Comparison of ENCODE assay signal across 17 cellular contexts in the genomic region with DNA sequence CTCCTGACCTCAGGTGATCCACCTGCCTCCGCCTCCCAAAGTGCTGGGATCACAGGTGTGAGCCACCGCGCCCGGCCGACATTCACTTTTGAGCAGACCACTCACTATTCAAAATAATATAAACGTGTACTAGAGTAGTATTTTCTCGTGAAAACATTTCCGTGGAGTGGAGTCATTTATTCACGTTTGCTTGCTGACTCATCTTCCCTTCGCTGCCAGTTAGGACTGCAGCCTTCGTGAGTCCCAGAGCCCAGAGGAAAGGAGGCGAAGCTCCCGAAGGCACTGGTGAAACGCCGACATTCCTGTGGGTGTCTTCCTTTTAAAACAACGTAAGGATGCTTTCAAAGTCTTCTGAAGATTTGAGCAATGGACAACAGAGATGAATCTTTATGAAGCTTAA. TPM values are rescaled to one million over a fixed set of nuclear protein-coding genes. Genes with fewer than 3 reads are reported as not detected.
DNase-seq lines count a peak whose midpoint lies in the region; ATAC-seq and TF ChIP-seq lines count a peak whose summit lies in the region.
"Had no signal": no experiment of that assay in that cellular context is flagged by ENCODE, and none has a peak within 500 bp of the region (broad histone marks: within the 10 kb centered on the region; RNA-seq: fewer than 3 reads in every experiment).

No MANE protein-coding gene starts in this region.

- no peaks in the 10 kb centered on the region for H3K4me1 ChIP-seq in SK-N-SH (ENCODE audit: control insufficient read depth in 1 of 2, insufficient read depth in 2 of 2, low read depth in 1 of 2, low read length in 1 of 2)
- no peaks in the 10 kb centered on the region for H3K4me1 ChIP-seq in smooth muscle cell (ENCODE audit: low read depth)

- peaks cover 12% of the 10 kb centered on the region for H3K9me3 Mint-ChIP-seq in WTC11

- H3K9ac ChIP-seq in SK-N-SH (no peak overlapping the region), smooth muscle cell (ENCODE audit: low read depth) (no peak overlapping the region)

- no peaks in the 10 kb centered on the region for H3K9me2 ChIP-seq in SK-N-SH

- H3K4me3 Mint-ChIP-seq in WTC11 = no peak overlapping the region
- H3K4me3 Mint-ChIP-seq: endodermal cell had no signal

- no peak overlapping the region for H3K27ac Mint-ChIP-seq in WTC11
- H3K27ac Mint-ChIP-seq: endodermal cell had no signal

- no peak for TF ChIP-seq RAD21 in SK-N-SH (IDR thresholded peaks at IDR 0.05; ENCODE audit: low read length)

- CTCF ChIA-PET in SK-N-SH (lab: Yijun Ruan, JAX) (interaction anchor here (0.8 kb wide), 1 partner anchor 67 kb away, joined by 4 read pairs; no protein-coding TSS in a partner anchor), WTC11 (lab: Charles Lee) (interaction anchor here (1.3 kb wide), 1 partner anchor 52 kb away, joined by 3 read pairs; no protein-coding TSS in a partner anchor)

- H3K79me2 ChIP-seq in SK-N-SH (ENCODE audit: insufficient read depth) = no peaks in the 10 kb centered on the region
- H3K79me2 ChIP-seq in smooth muscle cell (ENCODE audit: low read depth) = no peaks in the 10 kb centered on the region

- H3K9me3 ChIP-seq in SK-N-SH (peaks cover 2% of the 10 kb centered on the region; the same call in 1 of the 2 replicates), smooth muscle cell (replicated peaks; ENCODE audit: low read depth) (no peaks in the 10 kb centered on the region)

- no peak for TF ChIP-seq CTCF in SK-N-SH (IDR thresholded peaks at IDR 0.05)
- no peak for TF ChIP-seq CTCF in WTC11 (IDR thresholded peaks at IDR 0.05)
- TF ChIP-seq CTCF in smooth muscle cell (IDR thresholded peaks at IDR 0.05; ENCODE audit: borderline replicate concordance, insufficient read depth, poor library complexity, severe bottlenecking) = no peak

- peaks cover 3% of the 10 kb centered on the region for H3K36me3 Mint-ChIP-seq in WTC11

- H3K4me2 ChIP-seq in SK-N-SH (no peak overlapping the region), smooth muscle cell (peak overlapping the region; percentile 8)

- WGBS in SK-N-SH (ENCODE audit: low lambda C conversion rate) = 63% methylated on average over 16 of the region's 16 CpGs
- 63% methylated on average over 16 of the region's 16 CpGs for WGBS in smooth muscle cell (ENCODE audit: low lambda C conversion rate)

- 0 out of 4 replicates have a peak overlapping the region, but pooled peaks of 1 of the 2 experiments have one; percentile 16 for H3K27ac ChIP-seq in SK-N-SH (ENCODE audit: low read depth in 2 of 2, low read length in 1 of 2)
- H3K27ac ChIP-seq in smooth muscle cell (ENCODE audit: low read depth) = peak overlapping the region; percentile 65
- no peak overlapping the region for H3K27ac ChIP-seq in substantia nigra (ENCODE audit: low read depth, low read length, poor library complexity, severe bottlenecking)
- H3K27ac ChIP-seq: 22Rv1, cardiac muscle cell had no signal

- no peaks in the 10 kb centered on the region for H4K20me1 ChIP-seq in SK-N-SH (ENCODE audit: insufficient read depth)
- no peaks in the 10 kb centered on the region for H4K20me1 ChIP-seq in smooth muscle cell (ENCODE audit: low read depth)

- no peak overlapping the region for H2AFZ ChIP-seq in SK-N-SH (ENCODE audit: low read depth)
- no peak overlapping the region for H2AFZ ChIP-seq in smooth muscle cell (ENCODE audit: low read depth)

- ATAC-seq in SK-N-SH treated with all-trans-retinoic acid at 6 μM for 48 hours = peak; percentile 53
- ATAC-seq in WTC11 = no peak
- ATAC-seq in HG03460 (IDR thresholded peaks at IDR 0.05; ENCODE audit: unreplicated experiment) = no peak
- ATAC-seq: Panc1 had no signal

- TF ChIP-seq EP300 in SK-N-SH (IDR thresholded peaks at IDR 0.05; ENCODE audit: borderline replicate concordance in 1 of 2, low read depth in 1 of 2, low read length in 1 of 2) = no peak

- no peaks in the 10 kb centered on the region for H3K27me3 ChIP-seq in SK-N-SH (ENCODE audit: insufficient read depth)
- no peaks in the 10 kb centered on the region for H3K27me3 ChIP-seq in smooth muscle cell (ENCODE audit: low read depth)
- H3K27me3 ChIP-seq: cardiac muscle cell had no signal

- H3K4me3 ChIP-seq in SK-N-SH (ENCODE audit: low read depth in 2 of 2, low read length in 1 of 2) = no peak overlapping the region
- H3K4me3 ChIP-seq in smooth muscle cell = no peak overlapping the region
- H3K4me3 ChIP-seq: cardiac muscle cell had no signal

- no peaks in the 10 kb centered on the region for H3K4me1 Mint-ChIP-seq in WTC11
- H3K4me1 Mint-ChIP-seq: endodermal cell had no signal

- H3K36me3 ChIP-seq in SK-N-SH (replicated peaks in 1 of 2; ENCODE audit: control insufficient read depth in 1 of 2, insufficient read depth in 2 of 2, low read length in 1 of 2) (peaks cover 0 to 9% of the 10 kb centered on the region in 2 experiments), smooth muscle cell (ENCODE audit: low read depth) (no peaks in the 10 kb centered on the region)
- H3K36me3 ChIP-seq: cardiac muscle cell had no signal

- POLR2A ChIA-PET in SK-N-SH (lab: Yijun Ruan, JAX) (no interaction called here), WTC11 (lab: Charles Lee) (no interaction called here)

- no peak for DNase-seq in SK-N-SH
- DNase-seq in WTC11 (ENCODE audit: low spot score) = peak; percentile 3
- peak; percentile 67 for DNase-seq in glomerular visceral epithelial cell (ENCODE audit: extremely low spot score)
- no peak for DNase-seq in smooth muscle cell (lab: John Stamatoyannopoulos, UW; ENCODE audit: unreplicated experiment)
- no peak for DNase-seq in NCI-H748 (lab: John Stamatoyannopoulos, UW; ENCODE audit: unreplicated experiment)
- DNase-seq in substantia nigra (lab: John Stamatoyannopoulos, UW) = no peak
- DNase-seq: activated CD4-positive, CD25-positive, alpha-beta regulatory T cell; activated naive CD4-positive, alpha-beta T cell treated with Interleukin-2 at 50 U/mL for 16 hours; endodermal cell; NCI-H2029 treated with DMSO at 0.1 percent for 48 hours; NCI-H524 treated with DMSO at 0.1 percent for 48 hours; stimulated activated CD4-positive, alpha-beta T cell treated with anti-CD3 and anti-CD28 coated beads, Interleukin-15, amount 100 ng/mL, for 24 hours had no signal

- no peaks in the 10 kb centered on the region for H3F3A ChIP-seq in SK-N-SH (replicated peaks; ENCODE audit: insufficient read depth)
- no peaks in the 10 kb centered on the region for H3F3A ChIP-seq in smooth muscle cell (ENCODE audit: low read depth)

- H3K27me3 Mint-ChIP-seq in WTC11 (ENCODE audit: low read depth) = peaks cover 44% of the 10 kb centered on the region

TF ChIP-seq in SK-N-SH treated with all-trans-retinoic acid at 6 μM for 48 hours, 23 proteins besides CTCF, POLR2A, EP300 and RAD21 (continues in another document):
- TF ChIP-seq ZNF70 (CRISPR knock-in tag; IDR thresholded peaks at IDR 0.05) (no peak), BACH2 (CRISPR knock-in tag; IDR thresholded peaks at IDR 0.05; ENCODE audit: borderline replicate concordance) (no peak)
- TF ChIP-seq, protein P1, sequence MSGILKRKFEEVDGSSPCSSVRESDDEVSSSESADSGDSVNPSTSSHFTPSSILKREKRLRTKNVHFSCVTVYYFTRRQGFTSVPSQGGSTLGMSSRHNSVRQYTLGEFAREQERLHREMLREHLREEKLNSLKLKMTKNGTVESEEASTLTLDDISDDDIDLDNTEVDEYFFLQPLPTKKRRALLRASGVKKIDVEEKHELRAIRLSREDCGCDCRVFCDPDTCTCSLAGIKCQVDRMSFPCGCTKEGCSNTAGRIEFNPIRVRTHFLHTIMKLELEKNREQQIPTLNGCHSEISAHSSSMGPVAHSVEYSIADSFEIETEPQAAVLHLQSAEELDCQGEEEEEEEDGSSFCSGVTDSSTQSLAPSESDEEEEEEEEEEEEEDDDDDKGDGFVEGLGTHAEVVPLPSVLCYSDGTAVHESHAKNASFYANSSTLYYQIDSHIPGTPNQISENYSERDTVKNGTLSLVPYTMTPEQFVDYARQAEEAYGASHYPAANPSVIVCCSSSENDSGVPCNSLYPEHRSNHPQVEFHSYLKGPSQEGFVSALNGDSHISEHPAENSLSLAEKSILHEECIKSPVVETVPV (CRISPR knock-in tag; IDR thresholded peaks at IDR 0.05) = no peak

TF ChIP-seq in SK-N-SH, 30 proteins besides CTCF, POLR2A, EP300 and RAD21 (continues in another document):
- no peak for TF ChIP-seq JUND (IDR thresholded peaks at IDR 0.05)
- no peak for TF ChIP-seq ELF1 (IDR thresholded peaks at IDR 0.05)
- TF ChIP-seq CHD2 (IDR thresholded peaks at IDR 0.05; ENCODE audit: low read length, partially characterized antibody) = no peak
- no peak for TF ChIP-seq SMC3 (IDR thresholded peaks at IDR 0.05; ENCODE audit: low read depth, low read length)
- no peak for TF ChIP-seq POLR2AphosphoS5 (IDR thresholded peaks at IDR 0.05; ENCODE audit: low read depth, low read length)
- TF ChIP-seq TCF12 (IDR thresholded peaks at IDR 0.05) = no peak

TF ChIP-seq in WTC11, 78 proteins besides CTCF, POLR2A, EP300 and RAD21 (continues in another document):
- TF ChIP-seq ZNF671 (CRISPR knock-in tag; IDR thresholded peaks at IDR 0.05) = no peak
- TF ChIP-seq, protein P2, sequence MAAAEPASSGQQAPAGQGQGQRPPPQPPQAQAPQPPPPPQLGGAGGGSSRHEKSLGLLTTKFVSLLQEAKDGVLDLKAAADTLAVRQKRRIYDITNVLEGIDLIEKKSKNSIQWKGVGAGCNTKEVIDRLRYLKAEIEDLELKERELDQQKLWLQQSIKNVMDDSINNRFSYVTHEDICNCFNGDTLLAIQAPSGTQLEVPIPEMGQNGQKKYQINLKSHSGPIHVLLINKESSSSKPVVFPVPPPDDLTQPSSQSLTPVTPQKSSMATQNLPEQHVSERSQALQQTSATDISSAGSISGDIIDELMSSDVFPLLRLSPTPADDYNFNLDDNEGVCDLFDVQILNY (CRISPR knock-in tag; IDR thresholded peaks at IDR 0.05) = no peak
- no peak for TF ChIP-seq NR1H2 (CRISPR knock-in tag; IDR thresholded peaks at IDR 0.05)
- TF ChIP-seq, protein P3, sequence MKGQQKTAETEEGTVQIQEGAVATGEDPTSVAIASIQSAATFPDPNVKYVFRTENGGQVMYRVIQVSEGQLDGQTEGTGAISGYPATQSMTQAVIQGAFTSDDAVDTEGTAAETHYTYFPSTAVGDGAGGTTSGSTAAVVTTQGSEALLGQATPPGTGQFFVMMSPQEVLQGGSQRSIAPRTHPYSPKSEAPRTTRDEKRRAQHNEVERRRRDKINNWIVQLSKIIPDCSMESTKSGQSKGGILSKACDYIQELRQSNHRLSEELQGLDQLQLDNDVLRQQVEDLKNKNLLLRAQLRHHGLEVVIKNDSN (CRISPR knock-in tag; IDR thresholded peaks at IDR 0.05) = no peak

RNA-seq across cellular contexts. Expression of a gene that starts 10.9 kb away (rescaled TPM):
- 12.0 and 12.9 TPM in 2 replicates for polyA plus RNA-seq in SK-N-SH (2012; rRNA removed)
- 11.2 and 11.8 TPM in 2 replicates for polyA plus RNA-seq in SK-N-SH (2012; cell fraction: cytosol; rRNA removed)
- polyA plus RNA-seq in SK-N-SH (2012; cell fraction: nucleus; rRNA removed) = 9.6 and 10.9 TPM in 2 replicates
- total RNA-seq in WTC11 (2021) = 20.0 to 22.1 TPM (median 21.5 TPM) in 3 replicates
- total RNA-seq in smooth muscle cell = 48.0 and 65.9 TPM in 2 replicates
- polyA plus RNA-seq in smooth muscle cell = 49.1 and 55.9 TPM in 2 replicates

Comparison
In these comparisons a context has a peak if more than half of its experiments do, and no peak if none do; other contexts are left out.
1. DNase-seq: peak in WTC11 (single experiment) and glomerular visceral epithelial cell (single experiment); none in SK-N-SH (single experiment), smooth muscle cell (single experiment), NCI-H748 (single experiment) and substantia nigra (0 of 49).